ENCODE assay signal across 1 cellular context in genomic region chr1:9066945-9067807, GRCh38.
TF ChIP-seq lines count a peak whose summit lies in the region.

No MANE protein-coding gene starts in this region.

TF ChIP-seq in K562, 482 proteins besides CTCF, POLR2A, EP300 and RAD21 (continued from another document and continues in another):
- TF ChIP-seq, protein P1, sequence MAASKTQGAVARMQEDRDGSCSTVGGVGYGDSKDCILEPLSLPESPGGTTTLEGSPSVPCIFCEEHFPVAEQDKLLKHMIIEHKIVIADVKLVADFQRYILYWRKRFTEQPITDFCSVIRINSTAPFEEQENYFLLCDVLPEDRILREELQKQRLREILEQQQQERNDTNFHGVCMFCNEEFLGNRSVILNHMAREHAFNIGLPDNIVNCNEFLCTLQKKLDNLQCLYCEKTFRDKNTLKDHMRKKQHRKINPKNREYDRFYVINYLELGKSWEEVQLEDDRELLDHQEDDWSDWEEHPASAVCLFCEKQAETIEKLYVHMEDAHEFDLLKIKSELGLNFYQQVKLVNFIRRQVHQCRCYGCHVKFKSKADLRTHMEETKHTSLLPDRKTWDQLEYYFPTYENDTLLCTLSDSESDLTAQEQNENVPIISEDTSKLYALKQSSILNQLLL (CRISPR knock-in tag; IDR thresholded peaks at IDR 0.05; ENCODE audit: borderline replicate concordance) = no peak
- TF ChIP-seq ZNF699 (CRISPR knock-in tag; IDR thresholded peaks at IDR 0.05; ENCODE audit: insufficient replicate concordance) (no peak), TAL1 (IDR thresholded peaks at IDR 0.05) (no peak), NRF1 (conservative IDR thresholded peaks at IDR 0.05 in 1 of 2, IDR thresholded peaks at IDR 0.05 in 1 of 2) (peak in 1 of 2 experiments; percentile 32; a peak in 2 of 4 replicates), HDAC1 (IDR thresholded peaks at IDR 0.05) (no peak), SMARCC2 (IDR thresholded peaks at IDR 0.05; ENCODE audit: low read depth) (no peak), TFE3 (CRISPR knock-in tag; IDR thresholded peaks at IDR 0.05) (no peak), MED1 (CRISPR knock-in tag; IDR thresholded peaks at IDR 0.05; ENCODE audit: borderline replicate concordance) (no peak), RBM15 (IDR thresholded peaks at IDR 0.05; ENCODE audit: insufficient read depth, low read length) (no peak), UBTF (IDR thresholded peaks at IDR 0.05; ENCODE audit: borderline replicate concordance in 1 of 2, low read depth in 2 of 2, low read length in 2 of 2) (0 out of 4 replicates have a peak, but pooled peaks of 1 of the 2 experiments have one; percentile 25), CEBPG (CRISPR knock-in tag; IDR thresholded peaks at IDR 0.05) (no peak), CEBPG (tag; conservative IDR thresholded peaks at IDR 0.05 in 1 of 2, IDR thresholded peaks at IDR 0.05 in 1 of 2) (peak in 1 of 2 experiments; percentile 77; a peak in 2 of 4 replicates), MEF2A (IDR thresholded peaks at IDR 0.05; ENCODE audit: control insufficient read depth, low read depth, low read length) (no peak), NFIX (CRISPR knock-in tag; IDR thresholded peaks at IDR 0.05; ENCODE audit: low read depth) (no peak), ELK3 (CRISPR knock-in tag; IDR thresholded peaks at IDR 0.05) (no peak), THAP7 (CRISPR knock-in tag; IDR thresholded peaks at IDR 0.05) (no peak), FUS (optimal IDR thresholded peaks at IDR 0.05; ENCODE audit: low read depth, low read length) (no peak), HNRNPLL (IDR thresholded peaks at IDR 0.05; ENCODE audit: low read depth, low read length, poor library complexity, severe bottlenecking) (no peak), ZNF444 (CRISPR knock-in tag; IDR thresholded peaks at IDR 0.05) (no peak), EGR1 (conservative IDR thresholded peaks at IDR 0.05) (peak; percentile 79), L3MBTL2 (IDR thresholded peaks at IDR 0.05) (peak; percentile 91), ZNF431 (CRISPR knock-in tag; IDR thresholded peaks at IDR 0.05) (peak; percentile 69), CTCFL (IDR thresholded peaks at IDR 0.05; ENCODE audit: borderline replicate concordance, insufficient read depth, low read depth, low read length, poor library complexity, severe bottlenecking) (no peak), CBFA2T3 (IDR thresholded peaks at IDR 0.05) (0 out of 2 replicates have a peak, but pooled peaks have one; percentile 20), NCOA4 (IDR thresholded peaks at IDR 0.05; ENCODE audit: partially characterized antibody) (no peak), KLF1 (tag; IDR thresholded peaks at IDR 0.05) (0 out of 2 replicates have a peak, but pooled peaks have one; percentile 20), YY1 (IDR thresholded peaks at IDR 0.05; ENCODE audit: borderline replicate concordance in 1 of 3, control insufficient read depth in 1 of 3, extremely low read depth in 1 of 3, insufficient read depth in 3 of 3, insufficient read length in 1 of 3, insufficient replicate concordance in 2 of 3, low read depth in 1 of 3, low read length in 2 of 3) (no peak), TRIM24 (IDR thresholded peaks at IDR 0.05) (peak in 1 of 2 experiments; percentile 66; a peak in 2 of 4 replicates), ZKSCAN3 (CRISPR knock-in tag; IDR thresholded peaks at IDR 0.05) (no peak), ATF6 (CRISPR knock-in tag; IDR thresholded peaks at IDR 0.05) (no peak), ZNF76 (CRISPR knock-in tag; IDR thresholded peaks at IDR 0.05; ENCODE audit: borderline replicate concordance) (no peak), ZBED1 (IDR thresholded peaks at IDR 0.05) (no peak), MAZ (CRISPR knock-in tag; conservative IDR thresholded peaks at IDR 0.05 in 1 of 2, IDR thresholded peaks at IDR 0.05 in 1 of 2) (no peak)
- TF ChIP-seq, protein P2, sequence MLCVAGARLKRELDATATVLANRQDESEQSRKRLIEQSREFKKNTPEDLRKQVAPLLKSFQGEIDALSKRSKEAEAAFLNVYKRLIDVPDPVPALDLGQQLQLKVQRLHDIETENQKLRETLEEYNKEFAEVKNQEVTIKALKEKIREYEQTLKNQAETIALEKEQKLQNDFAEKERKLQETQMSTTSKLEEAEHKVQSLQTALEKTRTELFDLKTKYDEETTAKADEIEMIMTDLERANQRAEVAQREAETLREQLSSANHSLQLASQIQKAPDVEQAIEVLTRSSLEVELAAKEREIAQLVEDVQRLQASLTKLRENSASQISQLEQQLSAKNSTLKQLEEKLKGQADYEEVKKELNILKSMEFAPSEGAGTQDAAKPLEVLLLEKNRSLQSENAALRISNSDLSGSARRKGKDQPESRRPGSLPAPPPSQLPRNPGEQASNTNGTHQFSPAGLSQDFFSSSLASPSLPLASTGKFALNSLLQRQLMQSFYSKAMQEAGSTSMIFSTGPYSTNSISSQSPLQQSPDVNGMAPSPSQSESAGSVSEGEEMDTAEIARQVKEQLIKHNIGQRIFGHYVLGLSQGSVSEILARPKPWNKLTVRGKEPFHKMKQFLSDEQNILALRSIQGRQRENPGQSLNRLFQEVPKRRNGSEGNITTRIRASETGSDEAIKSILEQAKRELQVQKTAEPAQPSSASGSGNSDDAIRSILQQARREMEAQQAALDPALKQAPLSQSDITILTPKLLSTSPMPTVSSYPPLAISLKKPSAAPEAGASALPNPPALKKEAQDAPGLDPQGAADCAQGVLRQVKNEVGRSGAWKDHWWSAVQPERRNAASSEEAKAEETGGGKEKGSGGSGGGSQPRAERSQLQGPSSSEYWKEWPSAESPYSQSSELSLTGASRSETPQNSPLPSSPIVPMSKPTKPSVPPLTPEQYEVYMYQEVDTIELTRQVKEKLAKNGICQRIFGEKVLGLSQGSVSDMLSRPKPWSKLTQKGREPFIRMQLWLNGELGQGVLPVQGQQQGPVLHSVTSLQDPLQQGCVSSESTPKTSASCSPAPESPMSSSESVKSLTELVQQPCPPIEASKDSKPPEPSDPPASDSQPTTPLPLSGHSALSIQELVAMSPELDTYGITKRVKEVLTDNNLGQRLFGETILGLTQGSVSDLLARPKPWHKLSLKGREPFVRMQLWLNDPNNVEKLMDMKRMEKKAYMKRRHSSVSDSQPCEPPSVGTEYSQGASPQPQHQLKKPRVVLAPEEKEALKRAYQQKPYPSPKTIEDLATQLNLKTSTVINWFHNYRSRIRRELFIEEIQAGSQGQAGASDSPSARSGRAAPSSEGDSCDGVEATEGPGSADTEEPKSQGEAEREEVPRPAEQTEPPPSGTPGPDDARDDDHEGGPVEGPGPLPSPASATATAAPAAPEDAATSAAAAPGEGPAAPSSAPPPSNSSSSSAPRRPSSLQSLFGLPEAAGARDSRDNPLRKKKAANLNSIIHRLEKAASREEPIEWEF (CRISPR knock-in tag; IDR thresholded peaks at IDR 0.05) = no peak
- TF ChIP-seq, protein P3, sequence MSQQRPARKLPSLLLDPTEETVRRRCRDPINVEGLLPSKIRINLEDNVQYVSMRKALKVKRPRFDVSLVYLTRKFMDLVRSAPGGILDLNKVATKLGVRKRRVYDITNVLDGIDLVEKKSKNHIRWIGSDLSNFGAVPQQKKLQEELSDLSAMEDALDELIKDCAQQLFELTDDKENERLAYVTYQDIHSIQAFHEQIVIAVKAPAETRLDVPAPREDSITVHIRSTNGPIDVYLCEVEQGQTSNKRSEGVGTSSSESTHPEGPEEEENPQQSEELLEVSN (IDR thresholded peaks at IDR 0.05; ENCODE audit: borderline replicate concordance in 1 of 2, extremely low read depth in 1 of 2, insufficient read depth in 1 of 2, insufficient read length in 1 of 2, low read depth in 1 of 2, low read length in 1 of 2, poor library complexity in 1 of 2, severe bottlenecking in 1 of 2) = peak in 1 of 2 experiments; percentile 72
- TF ChIP-seq, protein P4, sequence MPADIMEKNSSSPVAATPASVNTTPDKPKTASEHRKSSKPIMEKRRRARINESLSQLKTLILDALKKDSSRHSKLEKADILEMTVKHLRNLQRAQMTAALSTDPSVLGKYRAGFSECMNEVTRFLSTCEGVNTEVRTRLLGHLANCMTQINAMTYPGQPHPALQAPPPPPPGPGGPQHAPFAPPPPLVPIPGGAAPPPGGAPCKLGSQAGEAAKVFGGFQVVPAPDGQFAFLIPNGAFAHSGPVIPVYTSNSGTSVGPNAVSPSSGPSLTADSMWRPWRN (IDR thresholded peaks at IDR 0.05; ENCODE audit: low read depth) = no peak
- TF ChIP-seq, protein P5, sequence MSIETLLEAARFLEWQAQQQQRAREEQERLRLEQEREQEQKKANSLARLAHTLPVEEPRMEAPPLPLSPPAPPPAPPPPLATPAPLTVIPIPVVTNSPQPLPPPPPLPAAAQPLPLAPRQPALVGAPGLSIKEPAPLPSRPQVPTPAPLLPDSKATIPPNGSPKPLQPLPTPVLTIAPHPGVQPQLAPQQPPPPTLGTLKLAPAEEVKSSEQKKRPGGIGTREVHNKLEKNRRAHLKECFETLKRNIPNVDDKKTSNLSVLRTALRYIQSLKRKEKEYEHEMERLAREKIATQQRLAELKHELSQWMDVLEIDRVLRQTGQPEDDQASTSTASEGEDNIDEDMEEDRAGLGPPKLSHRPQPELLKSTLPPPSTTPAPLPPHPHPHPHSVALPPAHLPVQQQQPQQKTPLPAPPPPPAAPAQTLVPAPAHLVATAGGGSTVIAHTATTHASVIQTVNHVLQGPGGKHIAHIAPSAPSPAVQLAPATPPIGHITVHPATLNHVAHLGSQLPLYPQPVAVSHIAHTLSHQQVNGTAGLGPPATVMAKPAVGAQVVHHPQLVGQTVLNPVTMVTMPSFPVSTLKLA (conservative IDR thresholded peaks at IDR 0.05) = peak; percentile 64 to 73
- TF ChIP-seq, protein P6, sequence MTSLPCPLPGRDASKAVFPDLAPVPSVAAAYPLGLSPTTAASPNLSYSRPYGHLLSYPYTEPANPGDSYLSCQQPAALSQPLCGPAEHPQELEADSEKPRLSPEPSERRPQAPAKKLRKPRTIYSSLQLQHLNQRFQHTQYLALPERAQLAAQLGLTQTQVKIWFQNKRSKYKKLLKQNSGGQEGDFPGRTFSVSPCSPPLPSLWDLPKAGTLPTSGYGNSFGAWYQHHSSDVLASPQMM (CRISPR knock-in tag; IDR thresholded peaks at IDR 0.05) = no peak
